9 cellular contexts compared by ENCODE assay signal in genomic region chrX:46577116-46578005, GRCh38. TPM values are rescaled to one million over a fixed set of nuclear protein-coding genes. Genes with fewer than 3 reads are reported as not detected.
A peak's percentile ranks its signal among the peaks of the same experiment; 100 is the strongest.
DNase-seq lines count a peak whose midpoint lies in the region; ATAC-seq and TF ChIP-seq lines count a peak whose summit lies in the region.
"Had no signal": no experiment of that assay in that cellular context is flagged by ENCODE, and none has a peak within 500 bp of the region (broad histone marks: within the 10 kb centered on the region; RNA-seq: fewer than 3 reads in every experiment).

No MANE protein-coding gene starts in this region.

- CTCF ChIA-PET in WTC11 (lab: Charles Lee), result no interaction called here

- no peaks in the 10 kb centered on the region for H3K27me3 ChIP-seq in right cardiac atrium (ENCODE audit: control insufficient read depth, insufficient read depth)

- TF ChIP-seq POLR2A in erythroblast (IDR thresholded peaks at IDR 0.05; ENCODE audit: low read length), result no peak

- peaks cover 0 to 16% (median 2%) of the 10 kb centered on the region in 7 donors for H3K9me3 Mint-ChIP-seq in CD14-positive monocyte
- H3K9me3 Mint-ChIP-seq in WTC11, result no peaks in the 10 kb centered on the region
- H3K9me3 Mint-ChIP-seq in mesothelial cell of epicardium, result peaks cover 12% of the 10 kb centered on the region

- intact Hi-C loops in CD14-positive monocyte (cut with micrococcal nuclease) (loop anchor here in 1 of 2 donors (10.0 kb wide), 1 partner anchor 47 kb away; no protein-coding TSS in a partner anchor), right cardiac atrium (cut with DNase I) (no loop called here)

- H3K4me1 Mint-ChIP-seq in CD14-positive monocyte (peaks cover 37% of the 10 kb centered on the region), WTC11 (peaks cover 32% of the 10 kb centered on the region), mesothelial cell of epicardium (peaks cover 10% of the 10 kb centered on the region)

- WGBS in right cardiac atrium, result 37% methylated on average over 7 of the region's 7 CpGs

- no peaks in the 10 kb centered on the region for H3K9me3 ChIP-seq in ES-I3 (ENCODE audit: control insufficient read depth, insufficient read depth, low read length)
- H3K9me3 ChIP-seq in right cardiac atrium (ENCODE audit: control insufficient read depth, low read length), result no peaks in the 10 kb centered on the region

- H3K4me1 ChIP-seq in ES-I3 (ENCODE audit: insufficient read depth, low read length) (peaks cover 22% of the 10 kb centered on the region), right cardiac atrium (ENCODE audit: control insufficient read depth, insufficient read depth, low read length) (peaks cover 9% of the 10 kb centered on the region)

- H3K4me3 Mint-ChIP-seq in CD14-positive monocyte (peak overlapping the region; percentile 62 to 79), WTC11 (peak overlapping the region; percentile 82), mesothelial cell of epicardium (no peak overlapping the region)

- no peak for TF ChIP-seq CTCF in CD14-positive monocyte (IDR thresholded peaks at IDR 0.05)
- no peak for TF ChIP-seq CTCF in WTC11 (IDR thresholded peaks at IDR 0.05)
- TF ChIP-seq CTCF in mesothelial cell of epicardium (IDR thresholded peaks at IDR 0.05; ENCODE audit: unreplicated experiment), result no peak

- H3K36me3 Mint-ChIP-seq in CD14-positive monocyte (peaks cover 5 to 6% of the 10 kb centered on the region in 2 donors), WTC11 (0 out of 2 replicates have a peak, but pooled peaks cover 3% of the 10 kb centered on the region), mesothelial cell of epicardium (peaks cover 2% of the 10 kb centered on the region)

- peak overlapping the region; percentile 64; the same call in 1 of the 2 replicates for H3K9ac ChIP-seq in ES-I3 (ENCODE audit: low read depth, low read length)

- H3K27ac Mint-ChIP-seq in CD14-positive monocyte, result no peak overlapping the region
- no peak overlapping the region for H3K27ac Mint-ChIP-seq in WTC11
- H3K27ac Mint-ChIP-seq in mesothelial cell of epicardium, result no peak overlapping the region

- H3K27me3 Mint-ChIP-seq in CD14-positive monocyte (ENCODE audit: low read depth in 3 of 3), result peaks cover 1 to 24% (median 21%) of the 10 kb centered on the region in 3 donors
- peaks cover 3% of the 10 kb centered on the region; the same call in 1 of the 2 replicates for H3K27me3 Mint-ChIP-seq in WTC11 (ENCODE audit: low read depth)
- H3K27me3 Mint-ChIP-seq in mesothelial cell of epicardium (ENCODE audit: low read depth), result peaks cover 36% of the 10 kb centered on the region

- H3K4me3 ChIP-seq in right cardiac atrium (ENCODE audit: low read length), result peak overlapping the region; percentile 34

- no peak for ATAC-seq in WTC11
- peak in 1 of 2 donors; percentile 19 for ATAC-seq in right cardiac atrium

- no peak for DNase-seq in CD14-positive monocyte (ENCODE audit: low spot score)
- DNase-seq in WTC11 (ENCODE audit: low spot score), result no peak
- no peak for DNase-seq in right cardiac atrium
- DNase-seq in erythroblast (lab: John Stamatoyannopoulos, UW), result no peak
- DNase-seq in DMS153 (lab: John Stamatoyannopoulos, UW), result no peak
- DNase-seq in mesothelial cell of epicardium (ENCODE audit: low spot score in 2 of 2, unreplicated experiment in 2 of 2), result no peak
- no peak for DNase-seq in stimulated activated CD4-positive, alpha-beta T cell treated with anti-CD3 and anti-CD28 coated beads, Interleukin-4, amount 100 ng/mL, for 4 hours
- DNase-seq: NCI-H1436 had no signal

- H3K36me3 ChIP-seq in ES-I3 (ENCODE audit: insufficient read depth, low read length), result no peaks in the 10 kb centered on the region; the same call in 1 of the 2 replicates

- POLR2A ChIA-PET in WTC11 (lab: Charles Lee), result no interaction called here

- H3K27ac ChIP-seq in right cardiac atrium (ENCODE audit: low read length), result peak overlapping the region; percentile 82

TF ChIP-seq in WTC11, 78 proteins besides CTCF, POLR2A, EP300 and RAD21:
- no peak for TF ChIP-seq SMAD3 (CRISPR knock-in tag; IDR thresholded peaks at IDR 0.05; ENCODE audit: borderline replicate concordance)
- TF ChIP-seq NFYB (CRISPR knock-in tag; conservative IDR thresholded peaks at IDR 0.05; ENCODE audit: low read depth), result no peak
- no peak for TF ChIP-seq FOXJ3 (CRISPR knock-in tag; IDR thresholded peaks at IDR 0.05; ENCODE audit: borderline replicate concordance)
- no peak for TF ChIP-seq EMX1 (CRISPR knock-in tag; IDR thresholded peaks at IDR 0.05)
- TF ChIP-seq ZNF219 (CRISPR knock-in tag; IDR thresholded peaks at IDR 0.05; ENCODE audit: borderline replicate concordance), result no peak

RNA-seq across cellular contexts. Expression of gene CHST7, which starts 3.8 kb away (rescaled TPM):
- polyA plus RNA-seq in CD14-positive monocyte (10 to 100 TPM in 1 of 2 donors, 1 to 10 TPM in 1; 8.3 to 19.2 TPM), right cardiac atrium (10.6 TPM)
- total RNA-seq in WTC11 (2021) (17.0 to 19.6 TPM (median 18.5 TPM) in 3 replicates), right cardiac atrium (10 to 100 TPM; 12.8 to 41.5 (median 16.2) TPM), mesothelial cell of epicardium (0.40 to 0.54 TPM (median 0.53 TPM) in 3 replicates)

RNA-seq across cellular contexts. Expression of gene ZNF674, which starts 32.1 kb away (rescaled TPM):
- polyA plus RNA-seq in CD14-positive monocyte (under 1 TPM; 0.65 to 0.93 TPM), right cardiac atrium (1.4 TPM)
- total RNA-seq in WTC11 (2021) (4.4 to 7.6 TPM (median 7.0 TPM) in 3 replicates), right cardiac atrium (1 to 10 TPM; 2.7 to 3.2 (median 3.0) TPM), mesothelial cell of epicardium (4.5 to 6.4 TPM (median 5.7 TPM) in 3 replicates)
